9 cellular contexts compared by ENCODE assay signal in genomic region chr3:184015381-184016019, GRCh38. TPM values are rescaled to one million over a fixed set of nuclear protein-coding genes. Genes with fewer than 3 reads are reported as not detected.
DNase-seq lines count a peak whose midpoint lies in the region; ATAC-seq and TF ChIP-seq lines count a peak whose summit lies in the region.
"Had no signal": no experiment of that assay in that cellular context is flagged by ENCODE, and none has a peak within 500 bp of the region (broad histone marks: within the 10 kb centered on the region; RNA-seq: fewer than 3 reads in every experiment).

No MANE protein-coding gene starts in this region.

- H3K4me1 Mint-ChIP-seq in nephron, result peaks cover 35% of the 10 kb centered on the region

- no peak overlapping the region for H3K27ac ChIP-seq in uterus
- H3K27ac ChIP-seq: KMS-11 had no signal

- peaks cover 0 to 9% of the 10 kb centered on the region in 2 donors for H3K4me1 ChIP-seq in uterus

- no peak overlapping the region for H3K4me3 ChIP-seq in uterus

- no peak for ATAC-seq in GM18511 (IDR thresholded peaks at IDR 0.05; ENCODE audit: unreplicated experiment)

- DNase-seq in G401 (ENCODE audit: low spot score), result peak; percentile 57
- peak; percentile 82 for DNase-seq in NCI-H69 (lab: John Stamatoyannopoulos, UW)
- DNase-seq in cerebellar cortex (ENCODE audit: low spot score), result peak; percentile 51
- no peak for DNase-seq in middle frontal gyrus (ENCODE audit: extremely low spot score, low spot score)
- no peak for DNase-seq in epidermal melanocyte (ENCODE audit: insufficient read length, low spot score)
- DNase-seq in uterus, result no peak

- no peak for TF ChIP-seq CTCF in nephron (IDR thresholded peaks at IDR 0.05; ENCODE audit: unreplicated experiment in 3 of 3)
- TF ChIP-seq CTCF in uterus (IDR thresholded peaks at IDR 0.05), result no peak

- no peak for TF ChIP-seq POLR2A in uterus (IDR thresholded peaks at IDR 0.05)

- H3K27me3 Mint-ChIP-seq in nephron (ENCODE audit: low read depth), result peaks cover 3% of the 10 kb centered on the region

- intact Hi-C loops in uterus (cut with DNase I; ENCODE audit: low total_unique reads), result no loop called here

- in situ Hi-C loops in G401 (cut with HindIII; ENCODE audit: low sequenced_read_pairs), result no loop called here

- no peaks in the 10 kb centered on the region for H3K27me3 ChIP-seq in uterus

- no peaks in the 10 kb centered on the region for H3K9me3 ChIP-seq in uterus

- peaks cover 3% of the 10 kb centered on the region for H3K9me3 Mint-ChIP-seq in nephron

- H3K4me3 Mint-ChIP-seq in nephron, result peak overlapping the region; percentile 94 to 100 (median 100)

- peak overlapping the region; percentile 1 to 84 (median 3) for H3K27ac Mint-ChIP-seq in nephron

- H3K36me3 Mint-ChIP-seq in nephron (ENCODE audit: low read depth), result peaks cover 41% of the 10 kb centered on the region

- no peaks in the 10 kb centered on the region for H3K36me3 ChIP-seq in uterus

RNA-seq across cellular contexts. Expression of gene ABCC5, which starts 2.2 kb away (rescaled TPM):
- total RNA-seq in G401 (2014; rRNA removed; shearing (Covaris generic)), result 7.4 and 8.6 TPM in 2 replicates
- total RNA-seq in uterus, result 10 to 100 TPM; 15.9 to 46.0 (median 23.3) TPM

RNA-seq across cellular contexts. Expression of gene HTR3D, which starts 16.0 kb away (rescaled TPM):
- not detected in 2 replicates for total RNA-seq in G401 (2014; rRNA removed; shearing (Covaris generic))
- not detected for total RNA-seq in uterus

RNA-seq across cellular contexts. Expression of gene HTR3C, which starts 37.3 kb away (rescaled TPM):
- not detected in 2 replicates for total RNA-seq in G401 (2014; rRNA removed; shearing (Covaris generic))
- total RNA-seq in uterus, result under 1 TPM in 1 of 4 donors, not detected in 3; 0.29 TPM

Comparison
In these comparisons a context has a peak if more than half of its experiments do, and no peak if none do; other contexts are left out.
1. DNase-seq: peak in G401 (single experiment), NCI-H69 (single experiment) and cerebellar cortex (single experiment); none in middle frontal gyrus (single experiment), epidermal melanocyte (single experiment) and uterus (0 of 2).